Comparison of ENCODE assay signal across 10 cellular contexts in the genomic region with DNA sequence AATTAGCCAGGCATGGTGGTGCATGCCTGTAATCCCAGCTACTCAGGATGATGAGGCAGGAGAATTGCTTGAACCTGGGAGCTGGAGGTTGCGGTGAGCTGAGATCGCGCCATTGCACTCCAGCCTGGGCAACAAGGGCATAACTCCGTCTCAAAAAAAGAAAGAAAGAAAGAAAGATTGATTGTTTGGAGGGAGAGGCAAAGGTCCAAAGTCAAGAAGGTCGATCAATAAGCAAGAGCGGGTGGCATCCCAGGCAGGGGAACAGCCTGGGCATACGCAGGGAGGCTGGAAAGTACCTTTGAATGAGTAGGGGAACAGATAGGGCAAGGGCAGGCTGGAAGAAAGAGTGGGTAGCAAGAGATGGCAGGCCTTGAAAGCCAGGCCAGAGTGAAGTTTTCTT. TPM values are rescaled to one million over a fixed set of nuclear protein-coding genes. Genes with fewer than 3 reads are reported as not detected.
"Had no signal": no experiment of that assay in that cellular context is flagged by ENCODE, and none has a peak within 500 bp of the region (broad histone marks: within the 10 kb centered on the region; RNA-seq: fewer than 3 reads in every experiment).

No MANE protein-coding gene starts in this region.

- H3K27ac ChIP-seq: HL-60 had no signal

- DNase-seq: H9, HCEC 1CT, IMR-90, KG1 had no signal

- H3K4me3 Mint-ChIP-seq: GM23338, H9 had no signal

- H3K4me2 ChIP-seq: GM23338 had no signal

- H2AFZ ChIP-seq: GM23338 had no signal

- H3K4me3 ChIP-seq: GM23338, K562 had no signal

- FAIRE-seq: H1, H54, K562 had no signal

- ATAC-seq: GM23338, K562 had no signal

- H3K27ac Mint-ChIP-seq: GM23338 had no signal

- H3K9me3 Mint-ChIP-seq: GM23338, H9 had no signal

RNA-seq across cellular contexts. Expression of a gene that starts 11.9 kb away (rescaled TPM):
- total RNA-seq: GM23338, H1, H9, HT1080, IMR-90, K562 had no signal
- polyA plus RNA-seq: GM23338, H1, IMR-90 had no signal

RNA-seq across cellular contexts. Expression of a gene that starts 15.7 kb away (rescaled TPM):
- total RNA-seq: IMR-90 had no signal

RNA-seq across cellular contexts. Expression of a gene that starts 15.8 kb away (rescaled TPM):
- total RNA-seq: GM23338, H1, H9, HT1080, IMR-90 had no signal
- polyA plus RNA-seq: GM23338, H1, IMR-90 had no signal
